In the genomic region with DNA sequence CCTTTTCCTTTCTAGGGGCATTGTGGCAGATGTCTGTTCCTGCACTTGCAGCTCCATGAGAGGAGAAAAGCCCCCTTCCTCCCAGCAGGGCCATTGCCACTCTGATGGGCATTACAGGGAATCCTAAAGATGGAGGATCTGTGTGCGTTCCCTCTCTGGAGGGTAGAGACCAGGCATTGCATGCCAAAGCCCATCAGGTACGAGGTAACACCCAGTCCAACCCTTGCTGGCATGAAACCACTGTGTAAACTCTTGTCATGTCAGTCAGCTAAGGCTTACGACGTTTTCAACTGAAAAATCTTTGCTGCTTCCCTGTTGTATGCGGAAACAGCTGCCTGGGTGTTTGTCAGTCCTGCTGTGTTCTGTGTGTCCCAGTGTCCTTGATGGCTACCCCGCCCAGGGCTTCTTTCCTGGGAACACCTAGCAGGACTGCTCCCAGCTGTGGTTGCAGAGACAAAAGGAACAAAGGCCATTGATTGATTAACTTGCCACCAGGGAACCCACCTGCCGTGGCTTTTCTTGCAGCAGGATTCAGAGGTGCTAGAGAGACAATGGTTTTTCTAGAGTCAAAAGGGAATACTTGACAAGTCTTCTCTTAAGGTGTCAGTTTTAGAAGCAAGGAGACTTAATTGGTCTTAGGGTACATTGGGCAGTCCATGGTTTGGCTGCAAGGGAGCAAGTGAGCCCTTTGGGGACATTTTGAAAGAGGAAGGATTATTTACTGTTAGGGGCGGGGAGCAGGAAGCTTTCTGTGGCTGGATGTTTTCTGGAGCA, we compare ENCODE assay signal across 18 cellular contexts. TPM values are rescaled to one million over a fixed set of nuclear protein-coding genes. Genes with fewer than 3 reads are reported as not detected.
DNase-seq lines count a peak whose midpoint lies in the region; ATAC-seq and TF ChIP-seq lines count a peak whose summit lies in the region.
"Had no signal": no experiment of that assay in that cellular context is flagged by ENCODE, and none has a peak within 500 bp of the region (broad histone marks: within the 10 kb centered on the region; RNA-seq: fewer than 3 reads in every experiment).

No MANE protein-coding gene starts in this region.

- H3K79me1 ChIP-seq in mesendoderm (ENCODE audit: low read length): no peaks in the 10 kb centered on the region

- H2BK5ac ChIP-seq in mesendoderm (ENCODE audit: low read length): no peak overlapping the region

- H4K8ac ChIP-seq in mesendoderm (ENCODE audit: low read depth, low read length): no peak overlapping the region

- no peak overlapping the region for H2BK120ac ChIP-seq in mesendoderm (ENCODE audit: low read depth, low read length)

- H3K27me3 ChIP-seq in SJCRH30 (no peaks in the 10 kb centered on the region), mesendoderm (ENCODE audit: insufficient read depth, low read length, poor library complexity) (no peaks in the 10 kb centered on the region), psoas muscle (ENCODE audit: insufficient read depth in 3 of 3, low read length in 2 of 3) (peaks cover 0 to 16% (median 0%) of the 10 kb centered on the region in 3 donors)
- H3K27me3 ChIP-seq: breast epithelium had no signal

- no peak overlapping the region for H4K5ac ChIP-seq in mesendoderm (ENCODE audit: low read length)

- no peak overlapping the region for H3K23ac ChIP-seq in mesendoderm (ENCODE audit: low read length)

- H3K9me3 ChIP-seq in SJCRH30 (replicated peaks): no peaks in the 10 kb centered on the region
- H3K9me3 ChIP-seq in psoas muscle: no peaks in the 10 kb centered on the region
- H3K9me3 ChIP-seq: breast epithelium, spleen, stomach had no signal

- DNase-seq in DMS53 (lab: John Stamatoyannopoulos, UW): peak; percentile 90
- DNase-seq in NCI-H146 treated with DMSO at 0.1 percent for 48 hours (lab: John Stamatoyannopoulos, UW; ENCODE audit: unreplicated experiment): peak; percentile 87
- peak in 1 of 2 experiments; percentile 48 for DNase-seq in SJCRH30
- DNase-seq in mesendoderm: peak; percentile 51
- no peak for DNase-seq in SW 1271 (lab: John Stamatoyannopoulos, UW)
- DNase-seq in psoas muscle: no peak
- DNase-seq in hepatic stellate cell (ENCODE audit: low spot score): no peak
- no peak for DNase-seq in NCI-H524 treated with DMSO at 0.1 percent for 48 hours (lab: John Stamatoyannopoulos, UW)
- DNase-seq: activated naive CD4-positive, alpha-beta T cell treated with anti-CD3 and anti-CD28 coated beads for 36 hours; DND-41; Kasumi-1; NCI-H2171 treated with DMSO at 0.1 percent for 48 hours; posterior cingulate gyrus; spleen; stomach; T-cell had no signal

- H3K18ac ChIP-seq in mesendoderm (ENCODE audit: low read length): no peak overlapping the region

- no peak overlapping the region for H3K4me2 ChIP-seq in mesendoderm (ENCODE audit: low read length)

- H3K4me3 ChIP-seq in SJCRH30 (no peak overlapping the region), mesendoderm (ENCODE audit: low read length) (no peak overlapping the region), psoas muscle (no peak overlapping the region)
- H3K4me3 ChIP-seq: breast epithelium, spleen, stomach had no signal

- H3K4me1 ChIP-seq in SJCRH30 (peaks cover 53% of the 10 kb centered on the region), mesendoderm (ENCODE audit: control insufficient read depth, low read depth, low read length) (peaks cover 12% of the 10 kb centered on the region), psoas muscle (no peaks in the 10 kb centered on the region)
- H3K4me1 ChIP-seq: breast epithelium had no signal

- peaks cover 9% of the 10 kb centered on the region for H3K79me2 ChIP-seq in mesendoderm (ENCODE audit: control insufficient read depth, insufficient read depth, low read length)

- intact Hi-C loops in psoas muscle (cut with DNase I): no loop called here

- no peak for ATAC-seq in psoas muscle
- ATAC-seq: Panc1, T-cell had no signal

- TF ChIP-seq CTCF in psoas muscle (IDR thresholded peaks at IDR 0.05): no peak

- no peak overlapping the region for H2BK15ac ChIP-seq in mesendoderm (replicated peaks; ENCODE audit: low read depth)

- H3K27ac ChIP-seq in SJCRH30: peak overlapping the region; percentile 7; the same call in 1 of the 2 replicates
- peak overlapping the region; percentile 10 for H3K27ac ChIP-seq in mesendoderm (ENCODE audit: low read depth, low read length)
- H3K27ac ChIP-seq in psoas muscle: no peak overlapping the region
- H3K27ac ChIP-seq: breast epithelium, spleen had no signal

- WGBS in mesendoderm (ENCODE audit: extremely low coverage, insufficient coverage, low lambda C conversion rate): no CpG with 5 or more reads among the region's 8 CpGs
- 72 to 77% (median 74%) methylated on average over 8 of the region's 8 CpGs for WGBS in psoas muscle, 3 donors

- H3K56ac ChIP-seq in mesendoderm (ENCODE audit: low read length): peak overlapping the region; percentile 0

- no peaks in the 10 kb centered on the region for H3K36me3 ChIP-seq in SJCRH30
- H3K36me3 ChIP-seq in mesendoderm (ENCODE audit: control insufficient read depth, insufficient read depth, low read length): no peaks in the 10 kb centered on the region
- H3K36me3 ChIP-seq in psoas muscle (ENCODE audit: insufficient read depth in 1 of 2, low read depth in 1 of 2): no peaks in the 10 kb centered on the region
- H3K36me3 ChIP-seq: breast epithelium, spleen, stomach had no signal

- no peak overlapping the region for H3K4ac ChIP-seq in mesendoderm (ENCODE audit: low read depth, low read length)

- no peak overlapping the region for H2AK5ac ChIP-seq in mesendoderm (ENCODE audit: low read length)

- no peak overlapping the region for H3K9ac ChIP-seq in mesendoderm (ENCODE audit: low read length)

RNA-seq across cellular contexts. Expression of gene B3GALT5, which starts 24.6 kb away (rescaled TPM):
- total RNA-seq in SJCRH30 (2014; rRNA removed; shearing (Covaris generic)): 4.8 and 5.4 TPM in 2 replicates
- 4.1 TPM for polyA plus RNA-seq in mesendoderm (2013, experiment 1 of 2)
- polyA plus RNA-seq in mesendoderm (2013, experiment 2 of 2): 4.8 TPM
- total RNA-seq in psoas muscle: 1 to 10 TPM in 1 of 4 donors, under 1 TPM in 2, not detected in 1; 0.06 to 1.0 (median 0.30) TPM
- polyA plus RNA-seq in psoas muscle: under 1 TPM in 2 of 3 donors, not detected in 1; under 0.01 to 0.01 TPM
- total RNA-seq: activated naive CD4-positive, alpha-beta T cell treated with anti-CD3 and anti-CD28 coated beads for 36 hours had no signal

Comparison
In these comparisons a context has a peak if more than half of its experiments do, and no peak if none do; other contexts are left out.
1. DNase-seq: peak in DMS53 (single experiment), NCI-H146 treated with DMSO at 0.1 percent for 48 hours (single experiment) and mesendoderm (single experiment); none in SW 1271 (0 of 2), psoas muscle (0 of 2), hepatic stellate cell (single experiment) and NCI-H524 treated with DMSO at 0.1 percent for 48 hours (single experiment).